Comparison of ENCODE assay signal across 9 cellular contexts in genomic region chr16:54286330-54287017, GRCh38. TPM values are rescaled to one million over a fixed set of nuclear protein-coding genes. Genes with fewer than 3 reads are reported as not detected.
A peak's percentile ranks its signal among the peaks of the same experiment; 100 is the strongest.
DNase-seq lines count a peak whose midpoint lies in the region; ATAC-seq, FAIRE-seq and TF ChIP-seq lines count a peak whose summit lies in the region.
"Had no signal": no experiment of that assay in that cellular context is flagged by ENCODE, and none has a peak within 500 bp of the region (broad histone marks: within the 10 kb centered on the region; RNA-seq: fewer than 3 reads in every experiment).

Gene IRX3 (minus strand): TSS chr16:54286787. CDS start chr16:54286050, 737 bp downstream.

- peaks cover 45% of the 10 kb centered on the region for H3K23me2 ChIP-seq in H1 (ENCODE audit: low read depth, low read length)

- no peaks in the 10 kb centered on the region for H3K9me2 ChIP-seq in Loucy (replicated peaks; ENCODE audit: low read depth, low read length)

- TF ChIP-seq EP300 in H1 (IDR thresholded peaks at IDR 0.05; ENCODE audit: borderline replicate concordance in 1 of 2, low read depth in 2 of 2, low read length in 2 of 2): no peak

- TF ChIP-seq CTCF in Loucy (conservative IDR thresholded peaks at IDR 0.05; ENCODE audit: low read length) (no peak), H1 (IDR thresholded peaks at IDR 0.05; ENCODE audit: control extremely low read depth in 1 of 3, insufficient read depth in 1 of 3, low read depth in 1 of 3, low read length in 3 of 3) (no peak), type B pancreatic cell (conservative IDR thresholded peaks at IDR 0.05) (no peak)

- H2BK120ac ChIP-seq in H1 (replicated peaks; ENCODE audit: low read depth, low read length): no peak within 1 kb of the TSS

- H3K4me3 Mint-ChIP-seq in type B pancreatic cell: peak within 1 kb of the TSS; percentile 94

- H4K5ac ChIP-seq in H1 (ENCODE audit: insufficient read length, low read depth, low read length): peak within 1 kb of the TSS; percentile 94

- H3K23ac ChIP-seq in H1 (ENCODE audit: insufficient read length): no peak within 1 kb of the TSS

- no peaks in the 10 kb centered on the region for H3K79me1 ChIP-seq in H1 (ENCODE audit: low read depth, low read length)

- 0 out of 2 replicates have a peak within 1 kb of the TSS, but pooled peaks have one; percentile 50 for H2BK12ac ChIP-seq in H1 (ENCODE audit: low read depth, low read length)

- peaks cover 74% of the 10 kb centered on the region for H3K27me3 Mint-ChIP-seq in type B pancreatic cell

- H3K4ac ChIP-seq in H1 (replicated peaks; ENCODE audit: insufficient read length, low read depth, low read length): no peak within 1 kb of the TSS

- H3K4me3 ChIP-seq in Loucy (ENCODE audit: low read length, poor library complexity, severe bottlenecking) (peak within 1 kb of the TSS; percentile 85), H1 (ENCODE audit: extremely low read depth in 1 of 4, insufficient read depth in 2 of 4, low read depth in 3 of 4, low read length in 4 of 4) (peak within 1 kb of the TSS; percentile 60 to 93 (median 68))

- no peak within 1 kb of the TSS for H3K27ac ChIP-seq in H1 (ENCODE audit: low read depth, low read length)

- DNase-seq in DMS153 treated with DMSO at 0.1 percent for 48 hours (lab: John Stamatoyannopoulos, UW; ENCODE audit: unreplicated experiment) (peak; percentile 73), SK-N-DZ (ENCODE audit: low spot score) (peak; percentile 67), H1 (ENCODE audit: low read depth in 1 of 2, low spot score in 2 of 2) (peak; percentile 66 to 84), medulla oblongata (ENCODE audit: extremely low spot score) (peak; percentile 80), type B pancreatic cell (ENCODE audit: extremely low spot score, unreplicated experiment) (peak; percentile 84), HT-29 (ENCODE audit: low spot score) (no peak)

- H3F3A ChIP-seq in Loucy (ENCODE audit: low read depth): no peaks in the 10 kb centered on the region

- peaks cover 33% of the 10 kb centered on the region for H3K27me3 ChIP-seq in Loucy (ENCODE audit: insufficient read depth, low read length, poor library complexity, severe bottlenecking)
- peaks cover 70 to 87% (median 79%) of the 10 kb centered on the region in 4 experiments for H3K27me3 ChIP-seq in H1 (replicated peaks in 1 of 4; ENCODE audit: control insufficient read depth in 3 of 4, extremely low read depth in 1 of 4, insufficient read depth in 3 of 4, low read length in 3 of 4)

- peak within 1 kb of the TSS; percentile 60; the same call in 1 of the 2 replicates for H2BK5ac ChIP-seq in H1 (ENCODE audit: low read depth, low read length)

- H4K91ac ChIP-seq in H1 (replicated peaks; ENCODE audit: insufficient read length, low read length): no peak within 1 kb of the TSS

- H3K79me2 ChIP-seq in Loucy (ENCODE audit: insufficient read depth, low read length): peaks cover 65% of the 10 kb centered on the region
- no peaks in the 10 kb centered on the region for H3K79me2 ChIP-seq in H1 (ENCODE audit: control insufficient read depth in 1 of 2, insufficient read depth in 2 of 2, low read length in 2 of 2)

- POLR2A ChIA-PET in H1 (lab: Charles Lee; ENCODE audit: partially characterized antibody): interaction anchor here (1.3 to 2.4 kb wide), 5 partner anchors 12 to 648 kb away, joined by 3 to 6 read pairs (median 4); partner anchors contain the start of gene IRX5

- peak within 1 kb of the TSS; percentile 9 for H3K56ac ChIP-seq in H1 (replicated peaks; ENCODE audit: insufficient read length, low read depth, low read length)

- H3K4me2 ChIP-seq in Loucy (ENCODE audit: low read depth, low read length, poor library complexity, severe bottlenecking): peak within 1 kb of the TSS; percentile 73
- peak within 1 kb of the TSS; percentile 77 to 95 for H3K4me2 ChIP-seq in H1 (ENCODE audit: insufficient read depth in 1 of 2, low read depth in 2 of 2, low read length in 2 of 2)

- H3K36me3 ChIP-seq in Loucy (ENCODE audit: insufficient read depth, low read length) (peaks cover 7% of the 10 kb centered on the region; the same call in 1 of the 2 replicates), H1 (ENCODE audit: control insufficient read depth in 2 of 4, insufficient read depth in 4 of 4, low read length in 3 of 4) (peaks cover 0 to 2% (median 0%) of the 10 kb centered on the region in 4 experiments; a peak in 1 of 8 replicates)

- H3K36me3 Mint-ChIP-seq in type B pancreatic cell: peaks cover 17% of the 10 kb centered on the region

- H3K9ac ChIP-seq in Loucy (ENCODE audit: low read depth, low read length, poor library complexity, severe bottlenecking) (peak within 1 kb of the TSS; percentile 81), H1 (replicated peaks in 1 of 4; ENCODE audit: extremely low read depth in 1 of 4, low read depth in 3 of 4, low read length in 3 of 4) (peak within 1 kb of the TSS in 1 of 4 experiments; percentile 38; a peak in 2 of 7 replicates)

- H3K4me1 ChIP-seq in Loucy (ENCODE audit: insufficient read depth, low read length, poor library complexity, severe bottlenecking) (peaks cover 26% of the 10 kb centered on the region), H1 (replicated peaks in 1 of 4; ENCODE audit: control insufficient read depth in 3 of 4, insufficient read depth in 4 of 4, low read length in 3 of 4) (peaks cover 0 to 29% (median 17%) of the 10 kb centered on the region in 4 experiments; a peak in 6 of 7 replicates)

- H3K4me1 Mint-ChIP-seq in type B pancreatic cell (ENCODE audit: unreplicated experiment): peaks cover 24% of the 10 kb centered on the region

- peak within 1 kb of the TSS; percentile 83 for H3K18ac ChIP-seq in H1 (ENCODE audit: extremely low read depth, low read length)

- no peak for TF ChIP-seq POLR2A in H1 (IDR thresholded peaks at IDR 0.05; ENCODE audit: control extremely low read depth in 1 of 2, low read depth in 2 of 2, low read length in 2 of 2)

- WGBS in H1 (ENCODE audit: extremely low coverage in 1 of 2, insufficient coverage in 1 of 2, insufficient read length in 1 of 2, insufficient replicate concordance in 2 of 2, low coverage in 1 of 2, low lambda C conversion rate in 2 of 2, missing lambda C conversion rate in 1 of 2), 2 experiments: 0% methylated on average over 20 of the region's 62 CpGs; no CpG with 5 or more reads in 1 of the 2 experiments

- CTCF ChIA-PET in H1 (lab: Charles Lee; ENCODE audit: partially characterized antibody): interaction anchor here (0.8 to 2.3 kb wide), 4 partner anchors 75 to 737 kb away, joined by 3 to 8 read pairs (median 6); no protein-coding TSS in a partner anchor

- H2BK20ac ChIP-seq in H1 (ENCODE audit: low read length): no peak within 1 kb of the TSS

- peak in 1 of 2 experiments; percentile 8; a peak in 2 of 4 replicates for TF ChIP-seq RAD21 in H1 (IDR thresholded peaks at IDR 0.05 in 1 of 2, conservative IDR thresholded peaks at IDR 0.05 in 1 of 2; ENCODE audit: low read depth in 2 of 2, low read length in 2 of 2)

- H2BK15ac ChIP-seq in H1 (ENCODE audit: low read length): no peak within 1 kb of the TSS

- no peaks in the 10 kb centered on the region for H3K9me3 Mint-ChIP-seq in type B pancreatic cell

- peak; percentile 32 for FAIRE-seq in H1 (lab: Jason Lieb, UNC)
- FAIRE-seq: TTC549 had no signal

- peaks cover 19% of the 10 kb centered on the region for H4K20me1 ChIP-seq in Loucy (ENCODE audit: insufficient read depth, low read length, poor library complexity, severe bottlenecking)
- peaks cover 9 to 12% of the 10 kb centered on the region in 2 experiments for H4K20me1 ChIP-seq in H1 (replicated peaks in 1 of 2; ENCODE audit: control insufficient read depth in 1 of 2, insufficient read depth in 2 of 2, low read length in 2 of 2)

- H3K9me3 ChIP-seq in Loucy (ENCODE audit: insufficient read depth, low read depth, low read length) (no peaks in the 10 kb centered on the region), H1 (ENCODE audit: insufficient read depth in 2 of 2, low read depth in 1 of 2, low read length in 1 of 2) (no peaks in the 10 kb centered on the region)

- H2AK5ac ChIP-seq in H1 (ENCODE audit: low read depth, low read length): no peak within 1 kb of the TSS

- H3K14ac ChIP-seq in H1 (ENCODE audit: insufficient read length): no peak within 1 kb of the TSS

- H4K8ac ChIP-seq in H1 (ENCODE audit: extremely low read depth, insufficient read depth, low read length): peak within 1 kb of the TSS; percentile 10

- H2AFZ ChIP-seq in Loucy (ENCODE audit: low read length) (peak within 1 kb of the TSS; percentile 78), H1 (ENCODE audit: low read length) (peak within 1 kb of the TSS; percentile 63; the same call in 1 of the 2 replicates)

- H3K27ac Mint-ChIP-seq in type B pancreatic cell: peak within 1 kb of the TSS; percentile 95

- ATAC-seq in GM19397 (IDR thresholded peaks at IDR 0.05; ENCODE audit: unreplicated experiment): no peak

TF ChIP-seq in H1, 55 proteins besides CTCF, POLR2A, EP300 and RAD21 (continues in another document):
- 0 out of 2 replicates have a peak, but pooled peaks have one; percentile 35 for TF ChIP-seq MAX (IDR thresholded peaks at IDR 0.05)
- no peak for TF ChIP-seq ATF2 (IDR thresholded peaks at IDR 0.05; ENCODE audit: low read length)

RNA-seq across cellular contexts. Expression of gene IRX3, which starts in this region (rescaled TPM):
- 1.6 and 2.2 TPM in 2 replicates for polyA plus RNA-seq in SK-N-DZ (2014; cell fraction: cytosol; rRNA removed)
- polyA plus RNA-seq in SK-N-DZ (2014; cell fraction: nucleus; rRNA removed): 2.5 and 3.3 TPM in 2 replicates
- 1.6 and 2.9 TPM in 2 replicates for total RNA-seq in H1 (2021; fragmentation: NEBNext Ultra II Directional; extraction: Animal tissue kit (Norgen Biotek cat#: 25700))
- 0.50 and 1.7 TPM in 2 replicates for polyA plus RNA-seq in H1 (2011; rRNA removed)
- polyA plus RNA-seq in H1 (2011; cell fraction: cytosol; rRNA removed): 1.6 TPM
- 1.5 TPM for polyA plus RNA-seq in H1 (2011; cell fraction: nucleus; rRNA removed)
- polyA plus RNA-seq in H1 (2012, experiment 1 of 2): 1.2 to 1.8 TPM (median 1.5 TPM) in 4 replicates
- 1.2 TPM for polyA plus RNA-seq in H1 (2012, experiment 2 of 2)
- polyA plus RNA-seq in H1 (2013, experiment 1 of 2): 1.6 TPM
- 2.4 TPM for polyA plus RNA-seq in H1 (2013, experiment 2 of 2)
- polyA minus RNA-seq in H1 (2011; rRNA and poly(A)+ RNA removed): 0.13 TPM in 1 of 2 replicates, not detected in the other
- 2.6 TPM for polyA minus RNA-seq in H1 (2011; cell fraction: cytosol; rRNA and poly(A)+ RNA removed)
- polyA minus RNA-seq in H1 (2011; cell fraction: nucleus; rRNA and poly(A)+ RNA removed): 1.8 TPM
- total RNA-seq in type B pancreatic cell (ENCODE audit: low replicate concordance): 30.0 and 30.7 TPM in 2 replicates
- total RNA-seq in HT-29 (2014; rRNA removed; shearing (Covaris generic)): not detected in 2 replicates
